7 cellular contexts compared by ENCODE assay signal in genomic region chr2:45319683-45320082, GRCh38.
"Had no signal": no experiment of that assay in that cellular context is flagged by ENCODE, and none has a peak within 500 bp of the region (broad histone marks: within the 10 kb centered on the region; RNA-seq: fewer than 3 reads in every experiment).

No MANE protein-coding gene starts in this region.

- ATAC-seq: HepG2 had no signal

- H3K36me3 Mint-ChIP-seq: IgD-negative memory B cell had no signal

- H3K27ac Mint-ChIP-seq: H9, IgD-negative memory B cell had no signal

- H3K27ac ChIP-seq: HL-60 had no signal

- H3K4me3 Mint-ChIP-seq: H9, IgD-negative memory B cell had no signal

- DNase-seq: GOT3, H9, HCEC 1CT, KBM-7 had no signal

- H3K27me3 Mint-ChIP-seq: IgD-negative memory B cell had no signal

- H3K4me1 Mint-ChIP-seq: IgD-negative memory B cell had no signal
